Comparison of ENCODE assay signal across 2 cellular contexts in genomic region chr17:61676522-61676921, GRCh38.
A peak's percentile ranks its signal among the peaks of the same experiment; 100 is the strongest.
DNase-seq lines count a peak whose midpoint lies in the region; ATAC-seq, FAIRE-seq and TF ChIP-seq lines count a peak whose summit lies in the region.
"Not testable (repeated sequence)": the region's sequence is repeated elsewhere in the genome, so short reads cannot be mapped to it uniquely, and the experiment has no call there.

No MANE protein-coding gene starts in this region.

- not testable (repeated sequence) for H3K27ac ChIP-seq in GM12878 (ENCODE audit: control insufficient read depth, insufficient read depth); K562 (ENCODE audit: extremely low read depth, low read depth, low read length)

- DNase-seq in GM12878 (ENCODE audit: low read depth, low spot score); K562 (ENCODE audit: extremely low read depth in 1 of 4, low spot score in 3 of 4): not testable (repeated sequence)

- not testable (repeated sequence) for TF ChIP-seq EP300 in GM12878 (IDR thresholded peaks at IDR 0.05; ENCODE audit: borderline replicate concordance in 1 of 2, control insufficient read depth in 1 of 2, low read depth in 2 of 2, low read length in 2 of 2); K562 (IDR thresholded peaks at IDR 0.05; ENCODE audit: low read length)

- in situ Hi-C loops in GM12878 (cut with MboI); K562 (cut with MboI): not testable (repeated sequence)

- not testable (repeated sequence) for FAIRE-seq in GM12878 (lab: Jason Lieb, UNC); K562 (lab: Jason Lieb, UNC)

- H4K20me1 ChIP-seq in GM12878 (ENCODE audit: control insufficient read depth, insufficient read depth); K562 (replicated peaks; ENCODE audit: control insufficient read depth, insufficient read depth, low read length): not testable (repeated sequence)

- not testable (repeated sequence) for H3K9me3 ChIP-seq in GM12878 (replicated peaks; ENCODE audit: control insufficient read depth, insufficient read depth, low read length); K562 (replicated peaks; ENCODE audit: control insufficient read depth, insufficient read depth, low read depth, low read length)

- TF ChIP-seq RAD21 in GM12878 (IDR thresholded peaks at IDR 0.05; ENCODE audit: insufficient read depth, low read depth, low read length); K562 (CRISPR knock-in tag; conservative IDR thresholded peaks at IDR 0.05 in 1 of 2, IDR thresholded peaks at IDR 0.05 in 1 of 2): not testable (repeated sequence)

- not testable (repeated sequence) for H3K4me1 ChIP-seq in GM12878 (ENCODE audit: control insufficient read depth, insufficient read depth, low read length); K562 (replicated peaks in 1 of 2; ENCODE audit: control insufficient read depth in 2 of 2, insufficient read depth in 2 of 2, low read length in 2 of 2)

- not testable (repeated sequence) for TF ChIP-seq CTCF in GM12878 (IDR thresholded peaks at IDR 0.05 in 2 of 3, conservative IDR thresholded peaks at IDR 0.05 in 1 of 3; ENCODE audit: control insufficient read depth in 2 of 3, extremely low read depth in 1 of 3, insufficient read depth in 1 of 3, low read depth in 3 of 3, low read length in 3 of 3); K562 (IDR thresholded peaks at IDR 0.05 in 2 of 3, conservative IDR thresholded peaks at IDR 0.05 in 1 of 3; ENCODE audit: insufficient read depth in 2 of 3, low read depth in 1 of 3, low read length in 3 of 3)

- CTCF ChIA-PET in GM12878 (lab: Yijun Ruan, JAX); K562 (lab: Yijun Ruan, JAX; ENCODE audit: low intra/inter-chr PET ratio): not testable (repeated sequence)

- not testable (repeated sequence) for H3K9ac ChIP-seq in GM12878 (ENCODE audit: control insufficient read depth, insufficient read depth, low read length); K562 (ENCODE audit: insufficient read depth in 1 of 2, low read depth in 2 of 2, low read length in 2 of 2)

- RAD21 ChIA-PET in GM12878 (lab: Charles Lee; ENCODE audit: unreplicated experiment), result interaction anchor here (1.3 kb wide), 1 partner anchor 11 kb away, joined by 3 read pairs; no protein-coding TSS in a partner anchor

- not testable (repeated sequence) for H2AFZ ChIP-seq in GM12878 (ENCODE audit: control insufficient read depth, low read depth, low read length); K562 (ENCODE audit: low read depth, low read length)

- not testable (repeated sequence) for H3K27me3 ChIP-seq in GM12878 (replicated peaks in 1 of 2; ENCODE audit: control insufficient read depth in 2 of 2, insufficient read depth in 2 of 2, low read length in 1 of 2); K562 (ENCODE audit: control insufficient read depth in 2 of 2, insufficient read depth in 2 of 2, low read length in 2 of 2)

- not testable (repeated sequence) for H3K4me2 ChIP-seq in GM12878 (ENCODE audit: control insufficient read depth, insufficient read depth); K562 (ENCODE audit: insufficient read depth, low read length)

- POLR2A ChIA-PET in GM12878 (lab: Charles Lee), result not testable (repeated sequence)
- POLR2A ChIA-PET in K562 (lab: Yijun Ruan, JAX), result interaction anchor here (0.6 kb wide), 1 partner anchor 528 kb away, joined by 3 read pairs; no protein-coding TSS in a partner anchor

- intact Hi-C loops in GM12878 (cut with micrococcal nuclease; ENCODE audit: unreplicated experiment); K562 (cut with micrococcal nuclease): not testable (repeated sequence)

- SMC1A ChIA-PET in GM12878 (lab: Charles Lee; ENCODE audit: uncharacterized antibody, unreplicated experiment), result not testable (repeated sequence)

- ATAC-seq in GM12878, K562: not testable (repeated sequence)

- BruUV-seq in GM12878 (replicated peaks; lab: Mats Ljungman, UMichigan); K562 (replicated peaks; lab: Mats Ljungman, UMichigan): not testable (repeated sequence)

- not testable (repeated sequence) for H3K36me3 ChIP-seq in GM12878 (ENCODE audit: control insufficient read depth in 2 of 2, insufficient read depth in 2 of 2, low read length in 1 of 2); K562 (ENCODE audit: control insufficient read depth, insufficient read depth, low read length)

- H3K4me3 ChIP-seq in GM12878, K562: not testable (repeated sequence)

- not testable (repeated sequence) for H3K79me2 ChIP-seq in GM12878 (ENCODE audit: control insufficient read depth, insufficient read depth, low read length); K562 (ENCODE audit: control insufficient read depth, insufficient read depth, low read length)

- not testable (repeated sequence) for TF ChIP-seq POLR2A in GM12878 (IDR thresholded peaks at IDR 0.05; ENCODE audit: low read depth, low read length); K562 (conservative IDR thresholded peaks at IDR 0.05)

- H3K9me1 ChIP-seq in K562 (ENCODE audit: control insufficient read depth, insufficient read depth, low read length), result not testable (repeated sequence)

TF ChIP-seq in GM12878, 131 proteins besides CTCF, POLR2A, EP300 and RAD21:
- peak in 1 of 2 experiments; percentile 99; a peak in 2 of 4 replicates for TF ChIP-seq ETV6 (conservative IDR thresholded peaks at IDR 0.05 in 1 of 2, IDR thresholded peaks at IDR 0.05 in 1 of 2; ENCODE audit: borderline replicate concordance in 1 of 2, low read depth in 1 of 2)
- TF ChIP-seq NFXL1 (IDR thresholded peaks at IDR 0.05; ENCODE audit: borderline replicate concordance), result peak; percentile 73; the same call in 1 of the 2 replicates

TF ChIP-seq in K562, 482 proteins besides CTCF, POLR2A, EP300 and RAD21:
- TF ChIP-seq ZBTB11 (CRISPR knock-in tag; IDR thresholded peaks at IDR 0.05), result peak in 1 of 3 experiments; percentile 90; a peak in 2 of 6 replicates
- peak; percentile 27 for TF ChIP-seq EWSR1 (IDR thresholded peaks at IDR 0.05; ENCODE audit: borderline replicate concordance, low read depth, partially characterized antibody)
